29 cellular contexts compared by ENCODE assay signal in genomic region chr2:105117565-105117964, GRCh38.
"Had no signal": no experiment of that assay in that cellular context is flagged by ENCODE, and none has a peak within 500 bp of the region (broad histone marks: within the 10 kb centered on the region; RNA-seq: fewer than 3 reads in every experiment).

No MANE protein-coding gene starts in this region.

- ATAC-seq: esophagus mucosa; heart right ventricle; left cardiac atrium; left ventricle myocardium superior; lower lobe of right lung; naive thymus-derived CD8-positive, alpha-beta T cell; psoas muscle; right cardiac atrium; stimulated activated naive CD8-positive, alpha-beta T cell treated with anti-CD3 and anti-CD28 coated beads, Interleukin-15, amount 100 ng/mL, for 72 hours; upper lobe of right lung had no signal

- H3K27ac ChIP-seq: epithelial cell of prostate, heart right ventricle, lower lobe of right lung, ovary, psoas muscle, skin epidermis, suprapubic skin, transverse colon, upper lobe of right lung, uterus had no signal

- H3K9me3 ChIP-seq: heart right ventricle, lower lobe of right lung, ovary, psoas muscle, suprapubic skin, transverse colon, upper lobe of right lung, uterus had no signal

- H3K36me3 ChIP-seq: heart right ventricle, lower lobe of right lung, ovary, suprapubic skin, transverse colon, upper lobe of right lung, uterus had no signal

- H3K27me3 ChIP-seq: ovary, suprapubic skin, transverse colon, upper lobe of right lung, uterus had no signal

- H3K4me1 ChIP-seq: lower lobe of right lung, psoas muscle, suprapubic skin, transverse colon, upper lobe of right lung, uterus had no signal

- H3K4me3 ChIP-seq: heart right ventricle, lower lobe of right lung, ovary, psoas muscle, skin epidermis, suprapubic skin, transverse colon, upper lobe of right lung, uterus had no signal

- DNase-seq: cortex of kidney; effector CD8-positive, alpha-beta T cell; endodermal cell; foreskin melanocyte; glutamatergic neuron; heart right ventricle; hippocampal formation; left cardiac atrium; left ventricle myocardium superior; lower lobe of right lung; naive thymus-derived CD8-positive, alpha-beta T cell; nephron progenitor cell; occipital lobe; ovary; posterior cingulate gyrus; psoas muscle; right cardiac atrium; stimulated activated CD4-positive, alpha-beta T cell treated with anti-CD3 and anti-CD28 coated beads, Interleukin-15, amount 100 ng/mL, for 24 hours; stimulated activated CD4-positive, alpha-beta T cell treated with anti-CD3 and anti-CD28 coated beads, Interleukin-4, amount 100 ng/mL, for 1 hour; stimulated activated CD8-positive, alpha-beta memory T cell treated with anti-CD3 and anti-CD28 coated beads, Interleukin-4, amount 100 ng/mL, for 48 hours; stimulated activated naive CD4-positive, alpha-beta T cell; stimulated activated naive CD8-positive, alpha-beta T cell treated with anti-CD3 and anti-CD28 coated beads, Interleukin-15, amount 100 ng/mL, for 72 hours; transverse colon; upper lobe of right lung; uterus had no signal
